ENCODE assay signal across 1 cellular context in the genomic region with DNA sequence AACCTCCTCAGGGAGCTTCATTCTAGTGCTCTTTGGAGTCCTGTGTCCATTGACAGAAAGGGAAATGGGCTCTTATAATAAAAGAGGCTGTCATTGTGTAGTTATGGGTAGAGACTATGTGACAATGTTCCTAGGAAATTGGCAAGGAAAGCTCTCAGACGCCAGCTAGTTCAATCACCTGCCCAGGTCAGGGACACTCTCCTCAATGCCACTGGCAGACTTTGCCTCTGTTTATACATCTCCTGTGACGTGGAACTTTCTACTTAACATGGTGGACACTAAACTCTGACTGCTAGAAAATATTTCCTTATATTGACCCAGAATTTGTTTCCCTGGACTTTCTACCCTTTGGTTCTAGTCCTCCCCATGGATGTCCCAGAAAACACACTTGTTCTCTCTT.
TF ChIP-seq lines count a peak whose summit lies in the region.

No MANE protein-coding gene starts in this region.

TF ChIP-seq in K562, 482 proteins besides CTCF, POLR2A, EP300 and RAD21:
- TF ChIP-seq, protein P1, sequence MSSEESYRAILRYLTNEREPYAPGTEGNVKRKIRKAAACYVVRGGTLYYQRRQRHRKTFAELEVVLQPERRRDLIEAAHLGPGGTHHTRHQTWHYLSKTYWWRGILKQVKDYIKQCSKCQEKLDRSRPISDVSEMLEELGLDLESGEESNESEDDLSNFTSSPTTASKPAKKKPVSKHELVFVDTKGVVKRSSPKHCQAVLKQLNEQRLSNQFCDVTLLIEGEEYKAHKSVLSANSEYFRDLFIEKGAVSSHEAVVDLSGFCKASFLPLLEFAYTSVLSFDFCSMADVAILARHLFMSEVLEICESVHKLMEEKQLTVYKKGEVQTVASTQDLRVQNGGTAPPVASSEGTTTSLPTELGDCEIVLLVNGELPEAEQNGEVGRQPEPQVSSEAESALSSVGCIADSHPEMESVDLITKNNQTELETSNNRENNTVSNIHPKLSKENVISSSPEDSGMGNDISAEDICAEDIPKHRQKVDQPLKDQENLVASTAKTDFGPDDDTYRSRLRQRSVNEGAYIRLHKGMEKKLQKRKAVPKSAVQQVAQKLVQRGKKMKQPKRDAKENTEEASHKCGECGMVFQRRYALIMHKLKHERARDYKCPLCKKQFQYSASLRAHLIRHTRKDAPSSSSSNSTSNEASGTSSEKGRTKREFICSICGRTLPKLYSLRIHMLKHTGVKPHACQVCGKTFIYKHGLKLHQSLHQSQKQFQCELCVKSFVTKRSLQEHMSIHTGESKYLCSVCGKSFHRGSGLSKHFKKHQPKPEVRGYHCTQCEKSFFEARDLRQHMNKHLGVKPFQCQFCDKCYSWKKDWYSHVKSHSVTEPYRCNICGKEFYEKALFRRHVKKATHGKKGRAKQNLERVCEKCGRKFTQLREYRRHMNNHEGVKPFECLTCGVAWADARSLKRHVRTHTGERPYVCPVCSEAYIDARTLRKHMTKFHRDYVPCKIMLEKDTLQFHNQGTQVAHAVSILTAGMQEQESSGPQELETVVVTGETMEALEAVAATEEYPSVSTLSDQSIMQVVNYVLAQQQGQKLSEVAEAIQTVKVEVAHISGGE (CRISPR knock-in tag; IDR thresholded peaks at IDR 0.05), result no peak
- TF ChIP-seq ZNF780A (CRISPR knock-in tag; IDR thresholded peaks at IDR 0.05), result no peak
